Comparison of ENCODE assay signal across 11 cellular contexts in the genomic region with DNA sequence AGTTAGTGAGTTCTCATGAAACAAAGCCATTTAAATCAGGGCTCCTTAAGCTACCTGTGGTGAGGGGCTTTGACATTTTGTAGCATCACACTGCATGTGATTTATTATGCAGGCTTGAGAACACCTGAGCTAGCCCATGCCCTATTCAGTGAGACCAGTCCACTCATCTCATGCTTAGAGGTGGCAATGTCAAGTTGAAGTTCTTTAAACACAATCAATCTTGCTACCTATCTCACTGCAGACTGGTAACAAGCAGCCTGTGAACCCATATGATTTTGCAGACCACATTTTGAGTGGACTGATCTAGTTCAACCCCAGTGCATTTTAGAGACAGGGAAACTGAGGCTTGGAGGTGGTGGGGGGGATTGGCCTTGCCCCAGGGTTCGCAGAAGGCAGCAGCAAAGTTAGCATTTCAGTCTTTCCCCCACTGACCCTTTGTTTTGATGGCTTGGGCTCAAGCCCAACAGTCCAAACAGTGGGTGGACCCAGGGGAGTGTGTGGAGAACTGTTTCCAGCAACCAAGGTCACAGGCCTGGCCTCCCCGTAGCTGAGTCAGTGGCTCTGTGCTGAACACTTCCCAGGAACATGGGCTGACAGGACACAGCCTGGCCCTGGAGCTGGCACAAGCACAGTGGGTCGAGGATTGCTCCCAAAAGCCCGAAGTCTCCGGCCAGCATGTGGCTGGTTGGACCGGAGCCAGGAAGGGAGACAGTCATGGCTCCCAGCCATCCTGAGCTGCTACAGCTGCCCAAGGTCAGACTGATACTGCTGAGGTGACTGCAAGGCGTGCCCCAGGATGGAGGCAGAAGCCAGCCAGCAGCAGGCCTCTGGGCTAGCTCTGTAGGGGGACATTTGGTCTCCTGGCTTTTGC.
DNase-seq lines count a peak whose midpoint lies in the region; TF ChIP-seq lines count a peak whose summit lies in the region.
"Had no signal": no experiment of that assay in that cellular context is flagged by ENCODE, and none has a peak within 500 bp of the region (broad histone marks: within the 10 kb centered on the region; RNA-seq: fewer than 3 reads in every experiment).

No MANE protein-coding gene starts in this region.

- no peaks in the 10 kb centered on the region for H3K9me3 ChIP-seq in stomach

- DNase-seq in M059J (ENCODE audit: low read depth) (peak; percentile 91), iris pigment epithelial cell (ENCODE audit: low read depth) (peak; percentile 61), stomach (peak; percentile 87), cerebellar nuclear complex (lab: John Stamatoyannopoulos, UW) (no peak), NK-92 (lab: John Stamatoyannopoulos, UW; ENCODE audit: unreplicated experiment) (no peak), RPMI8226 (no peak), A172 (ENCODE audit: low spot score) (no peak)
- DNase-seq: activated CD8-positive, alpha-beta memory T cell treated with anti-CD3 and anti-CD28 coated beads for 24 hours; glutamatergic neuron; NCI-H2081 had no signal

- H3K27ac Mint-ChIP-seq in brain: peak overlapping the region in 3 of 5 experiments; percentile 24 to 56 (median 40)

- TF ChIP-seq CTCF in brain (conservative IDR thresholded peaks at IDR 0.05) (no peak), stomach (IDR thresholded peaks at IDR 0.05) (no peak)

- H3K4me3 Mint-ChIP-seq in brain: no peak overlapping the region

- no peaks in the 10 kb centered on the region for H3K27me3 ChIP-seq in stomach

- peaks cover 13 to 60% (median 41%) of the 10 kb centered on the region in 4 donors for H3K4me1 ChIP-seq in stomach

- no peaks in the 10 kb centered on the region for H3K36me3 ChIP-seq in stomach

- H3K4me3 ChIP-seq in stomach: no peak overlapping the region

- TF ChIP-seq EP300 in stomach (IDR thresholded peaks at IDR 0.05): peak; percentile 58

- peak overlapping the region; percentile 25 to 81 (median 78) for H3K27ac ChIP-seq in stomach

- H3K27me3 Mint-ChIP-seq in brain: no peaks in the 10 kb centered on the region

- H3K9me3 Mint-ChIP-seq in brain: no peaks in the 10 kb centered on the region

- TF ChIP-seq POLR2A in stomach (IDR thresholded peaks at IDR 0.05): no peak

- H3K4me1 Mint-ChIP-seq in brain: peaks cover 18% of the 10 kb centered on the region

- 10 to 31% (median 24%) methylated on average over 5 to 7 of the region's 7 CpGs for WGBS in stomach, 5 donors

- intact Hi-C loops in stomach (cut with DNase I; ENCODE audit: low total_unique reads): no loop called here

- H3K36me3 Mint-ChIP-seq in brain: no peaks in the 10 kb centered on the region

Comparison
In these comparisons a context has a peak if more than half of its experiments do, and no peak if none do; other contexts are left out.
1. DNase-seq: peak in M059J (single experiment), iris pigment epithelial cell (single experiment) and stomach (single experiment); none in cerebellar nuclear complex (0 of 2), NK-92 (single experiment), RPMI8226 (single experiment) and A172 (single experiment).